In genomic region chr3:46578973-46579755, GRCh38 we compare ENCODE assay signal across 1 cellular context.
TF ChIP-seq lines count a peak whose summit lies in the region.

No MANE protein-coding gene starts in this region.

TF ChIP-seq in HepG2, 621 proteins besides CTCF, POLR2A, EP300 and RAD21 (continued from another document and continues in another):
- TF ChIP-seq HMGXB3 (CRISPR knock-in tag; IDR thresholded peaks at IDR 0.05; ENCODE audit: borderline replicate concordance) (no peak), ZNF737 (CRISPR knock-in tag; IDR thresholded peaks at IDR 0.05; ENCODE audit: borderline replicate concordance) (no peak), ZNF138 (CRISPR knock-in tag; IDR thresholded peaks at IDR 0.05; ENCODE audit: low read depth) (no peak), TAF1 (CRISPR knock-in tag; IDR thresholded peaks at IDR 0.05) (no peak), ZBTB42 (CRISPR knock-in tag; IDR thresholded peaks at IDR 0.05) (no peak), TOPORS (CRISPR knock-in tag; IDR thresholded peaks at IDR 0.05) (no peak), NFATC3 (CRISPR knock-in tag; IDR thresholded peaks at IDR 0.05) (no peak), ZNF263 (CRISPR knock-in tag; IDR thresholded peaks at IDR 0.05) (peak; percentile 30; the same call in 1 of the 2 replicates), ZFYVE20 (CRISPR knock-in tag; IDR thresholded peaks at IDR 0.05; ENCODE audit: borderline replicate concordance, low read depth) (no peak), FIP1L1 (IDR thresholded peaks at IDR 0.05; ENCODE audit: borderline replicate concordance, insufficient read depth, low read depth, low read length) (no peak), MTF1 (CRISPR knock-in tag; IDR thresholded peaks at IDR 0.05) (no peak), ZNF335 (CRISPR knock-in tag; IDR thresholded peaks at IDR 0.05) (no peak), ZNF3 (CRISPR knock-in tag; IDR thresholded peaks at IDR 0.05) (no peak), HOMEZ (CRISPR knock-in tag; IDR thresholded peaks at IDR 0.05; ENCODE audit: low read depth) (no peak), ATF3 (CRISPR knock-in tag; IDR thresholded peaks at IDR 0.05) (no peak), ZNF326 (CRISPR knock-in tag; IDR thresholded peaks at IDR 0.05; ENCODE audit: borderline replicate concordance) (no peak), FOXJ3 (CRISPR knock-in tag; IDR thresholded peaks at IDR 0.05; ENCODE audit: borderline replicate concordance) (no peak), FOXK1 (CRISPR knock-in tag; IDR thresholded peaks at IDR 0.05; ENCODE audit: borderline replicate concordance, low read depth) (no peak), CENPX (CRISPR knock-in tag; IDR thresholded peaks at IDR 0.05) (no peak), ZNF207 (IDR thresholded peaks at IDR 0.05; ENCODE audit: borderline replicate concordance) (no peak), ZNF362 (CRISPR knock-in tag; IDR thresholded peaks at IDR 0.05; ENCODE audit: borderline replicate concordance) (no peak), HOXA3 (CRISPR knock-in tag; IDR thresholded peaks at IDR 0.05) (no peak), GATAD2A (CRISPR knock-in tag; IDR thresholded peaks at IDR 0.05) (peak; percentile 79), REXO4 (CRISPR knock-in tag; IDR thresholded peaks at IDR 0.05; ENCODE audit: borderline replicate concordance) (no peak), ZNF430 (CRISPR knock-in tag; IDR thresholded peaks at IDR 0.05) (no peak), ZNF513 (CRISPR knock-in tag; conservative IDR thresholded peaks at IDR 0.05) (no peak), FOXP4 (CRISPR knock-in tag; IDR thresholded peaks at IDR 0.05) (peak; percentile 69), RCOR2 (CRISPR knock-in tag; IDR thresholded peaks at IDR 0.05) (peak; percentile 60; the same call in 1 of the 2 replicates), MYNN (CRISPR knock-in tag; IDR thresholded peaks at IDR 0.05; ENCODE audit: low read depth) (no peak), SRSF4 (IDR thresholded peaks at IDR 0.05; ENCODE audit: low read depth, low read length, poor library complexity, severe bottlenecking) (no peak), CEBPG (CRISPR knock-in tag; IDR thresholded peaks at IDR 0.05) (peak; percentile 26), ZNF260 (CRISPR knock-in tag; IDR thresholded peaks at IDR 0.05; ENCODE audit: borderline replicate concordance, low read depth) (no peak), ZNF33A (CRISPR knock-in tag; IDR thresholded peaks at IDR 0.05; ENCODE audit: borderline replicate concordance) (no peak), SAP130 (CRISPR knock-in tag; IDR thresholded peaks at IDR 0.05; ENCODE audit: low read depth) (peak; percentile 55)
- TF ChIP-seq, protein P1, sequence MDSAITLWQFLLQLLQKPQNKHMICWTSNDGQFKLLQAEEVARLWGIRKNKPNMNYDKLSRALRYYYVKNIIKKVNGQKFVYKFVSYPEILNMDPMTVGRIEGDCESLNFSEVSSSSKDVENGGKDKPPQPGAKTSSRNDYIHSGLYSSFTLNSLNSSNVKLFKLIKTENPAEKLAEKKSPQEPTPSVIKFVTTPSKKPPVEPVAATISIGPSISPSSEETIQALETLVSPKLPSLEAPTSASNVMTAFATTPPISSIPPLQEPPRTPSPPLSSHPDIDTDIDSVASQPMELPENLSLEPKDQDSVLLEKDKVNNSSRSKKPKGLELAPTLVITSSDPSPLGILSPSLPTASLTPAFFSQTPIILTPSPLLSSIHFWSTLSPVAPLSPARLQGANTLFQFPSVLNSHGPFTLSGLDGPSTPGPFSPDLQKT (CRISPR knock-in tag; IDR thresholded peaks at IDR 0.05; ENCODE audit: borderline replicate concordance): no peak
- TF ChIP-seq, protein P2, sequence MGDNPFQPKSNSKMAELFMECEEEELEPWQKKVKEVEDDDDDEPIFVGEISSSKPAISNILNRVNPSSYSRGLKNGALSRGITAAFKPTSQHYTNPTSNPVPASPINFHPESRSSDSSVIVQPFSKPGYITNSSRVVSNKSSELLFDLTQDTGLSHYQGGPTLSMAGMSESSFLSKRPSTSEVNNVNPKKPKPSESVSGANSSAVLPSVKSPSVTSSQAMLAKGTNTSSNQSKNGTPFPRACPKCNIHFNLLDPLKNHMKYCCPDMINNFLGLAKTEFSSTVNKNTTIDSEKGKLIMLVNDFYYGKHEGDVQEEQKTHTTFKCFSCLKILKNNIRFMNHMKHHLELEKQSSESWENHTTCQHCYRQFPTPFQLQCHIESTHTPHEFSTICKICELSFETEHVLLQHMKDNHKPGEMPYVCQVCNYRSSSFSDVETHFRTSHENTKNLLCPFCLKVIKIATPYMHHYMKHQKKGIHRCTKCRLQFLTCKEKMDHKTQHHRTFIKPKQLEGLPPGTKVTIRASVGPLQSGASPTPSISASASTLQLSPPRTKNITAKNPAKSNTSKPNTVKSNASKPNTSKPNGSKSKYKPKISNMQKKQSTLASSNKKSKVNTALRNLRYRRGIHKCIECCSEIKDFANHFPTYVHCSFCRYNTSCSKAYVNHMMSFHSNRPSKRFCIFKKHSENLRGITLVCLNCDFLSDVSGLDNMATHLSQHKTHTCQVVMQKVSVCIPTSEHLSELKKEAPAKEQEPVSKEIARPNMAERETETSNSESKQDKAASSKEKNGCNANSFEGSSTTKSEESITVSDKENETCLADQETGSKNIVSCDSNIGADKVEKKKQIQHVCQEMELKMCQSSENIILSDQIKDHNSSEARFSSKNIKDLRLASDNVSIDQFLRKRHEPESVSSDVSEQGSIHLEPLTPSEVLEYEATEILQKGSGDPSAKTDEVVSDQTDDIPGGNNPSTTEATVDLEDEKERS (CRISPR knock-in tag; IDR thresholded peaks at IDR 0.05): no peak
- TF ChIP-seq, protein P3, sequence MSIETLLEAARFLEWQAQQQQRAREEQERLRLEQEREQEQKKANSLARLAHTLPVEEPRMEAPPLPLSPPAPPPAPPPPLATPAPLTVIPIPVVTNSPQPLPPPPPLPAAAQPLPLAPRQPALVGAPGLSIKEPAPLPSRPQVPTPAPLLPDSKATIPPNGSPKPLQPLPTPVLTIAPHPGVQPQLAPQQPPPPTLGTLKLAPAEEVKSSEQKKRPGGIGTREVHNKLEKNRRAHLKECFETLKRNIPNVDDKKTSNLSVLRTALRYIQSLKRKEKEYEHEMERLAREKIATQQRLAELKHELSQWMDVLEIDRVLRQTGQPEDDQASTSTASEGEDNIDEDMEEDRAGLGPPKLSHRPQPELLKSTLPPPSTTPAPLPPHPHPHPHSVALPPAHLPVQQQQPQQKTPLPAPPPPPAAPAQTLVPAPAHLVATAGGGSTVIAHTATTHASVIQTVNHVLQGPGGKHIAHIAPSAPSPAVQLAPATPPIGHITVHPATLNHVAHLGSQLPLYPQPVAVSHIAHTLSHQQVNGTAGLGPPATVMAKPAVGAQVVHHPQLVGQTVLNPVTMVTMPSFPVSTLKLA (IDR thresholded peaks at IDR 0.05): no peak
- TF ChIP-seq, protein P4, sequence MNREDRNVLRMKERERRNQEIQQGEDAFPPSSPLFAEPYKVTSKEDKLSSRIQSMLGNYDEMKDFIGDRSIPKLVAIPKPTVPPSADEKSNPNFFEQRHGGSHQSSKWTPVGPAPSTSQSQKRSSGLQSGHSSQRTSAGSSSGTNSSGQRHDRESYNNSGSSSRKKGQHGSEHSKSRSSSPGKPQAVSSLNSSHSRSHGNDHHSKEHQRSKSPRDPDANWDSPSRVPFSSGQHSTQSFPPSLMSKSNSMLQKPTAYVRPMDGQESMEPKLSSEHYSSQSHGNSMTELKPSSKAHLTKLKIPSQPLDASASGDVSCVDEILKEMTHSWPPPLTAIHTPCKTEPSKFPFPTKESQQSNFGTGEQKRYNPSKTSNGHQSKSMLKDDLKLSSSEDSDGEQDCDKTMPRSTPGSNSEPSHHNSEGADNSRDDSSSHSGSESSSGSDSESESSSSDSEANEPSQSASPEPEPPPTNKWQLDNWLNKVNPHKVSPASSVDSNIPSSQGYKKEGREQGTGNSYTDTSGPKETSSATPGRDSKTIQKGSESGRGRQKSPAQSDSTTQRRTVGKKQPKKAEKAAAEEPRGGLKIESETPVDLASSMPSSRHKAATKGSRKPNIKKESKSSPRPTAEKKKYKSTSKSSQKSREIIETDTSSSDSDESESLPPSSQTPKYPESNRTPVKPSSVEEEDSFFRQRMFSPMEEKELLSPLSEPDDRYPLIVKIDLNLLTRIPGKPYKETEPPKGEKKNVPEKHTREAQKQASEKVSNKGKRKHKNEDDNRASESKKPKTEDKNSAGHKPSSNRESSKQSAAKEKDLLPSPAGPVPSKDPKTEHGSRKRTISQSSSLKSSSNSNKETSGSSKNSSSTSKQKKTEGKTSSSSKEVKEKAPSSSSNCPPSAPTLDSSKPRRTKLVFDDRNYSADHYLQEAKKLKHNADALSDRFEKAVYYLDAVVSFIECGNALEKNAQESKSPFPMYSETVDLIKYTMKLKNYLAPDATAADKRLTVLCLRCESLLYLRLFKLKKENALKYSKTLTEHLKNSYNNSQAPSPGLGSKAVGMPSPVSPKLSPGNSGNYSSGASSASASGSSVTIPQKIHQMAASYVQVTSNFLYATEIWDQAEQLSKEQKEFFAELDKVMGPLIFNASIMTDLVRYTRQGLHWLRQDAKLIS (CRISPR knock-in tag; IDR thresholded peaks at IDR 0.05): no peak
